Comparison of ENCODE assay signal across 14 cellular contexts in genomic region chr14:68271996-68272395, GRCh38.
A peak's percentile ranks its signal among the peaks of the same experiment; 100 is the strongest.
DNase-seq lines count a peak whose midpoint lies in the region; ATAC-seq and TF ChIP-seq lines count a peak whose summit lies in the region.
"Had no signal": no experiment of that assay in that cellular context is flagged by ENCODE, and none has a peak within 500 bp of the region (broad histone marks: within the 10 kb centered on the region; RNA-seq: fewer than 3 reads in every experiment).

No MANE protein-coding gene starts in this region.

- peaks cover 55% of the 10 kb centered on the region for H3K4me1 ChIP-seq in CD4-positive, alpha-beta memory T cell (ENCODE audit: insufficient read depth, low read length)
- peaks cover 0 to 43% (median 0%) of the 10 kb centered on the region in 3 donors for H3K4me1 ChIP-seq in gastroesophageal sphincter
- no peaks in the 10 kb centered on the region for H3K4me1 ChIP-seq in neural progenitor cell

- DNase-seq in CD4-positive, alpha-beta memory T cell: no peak
- peak; percentile 25 for DNase-seq in NAMALWA (ENCODE audit: low spot score)
- no peak for DNase-seq in neural progenitor cell (ENCODE audit: low spot score)
- DNase-seq in NCI-H526 treated with DMSO at 0.1 percent for 48 hours (lab: John Stamatoyannopoulos, UW): no peak
- no peak for DNase-seq in NCI-H1092 (lab: John Stamatoyannopoulos, UW)
- DNase-seq: activated CD4-positive, CD25-positive, alpha-beta regulatory T cell; GDM1; IMR-90; mesendoderm; NCI-H1694; stimulated activated CD4-positive, alpha-beta T cell treated with anti-CD3 and anti-CD28 coated beads, Interleukin-1b, Interleukin-23, amount 100 ng/mL, for 48 hours had no signal

- H3K36me3 Mint-ChIP-seq in CD4-positive, alpha-beta memory T cell: no peaks in the 10 kb centered on the region
- H3K36me3 Mint-ChIP-seq in neural progenitor cell: no peaks in the 10 kb centered on the region

- whole genome bisulfite sequencing in gastroesophageal sphincter (ENCODE audit: low coverage in 1 of 2), 2 donors: 49 to 50% methylated on average over 5 of the region's 5 CpGs

- no peak for TF ChIP-seq POLR2A in gastroesophageal sphincter (IDR thresholded peaks at IDR 0.05)

- H4K20me1 ChIP-seq in neural progenitor cell (ENCODE audit: low read depth): no peaks in the 10 kb centered on the region

- peak; percentile 38 for ATAC-seq in gastroesophageal sphincter
- ATAC-seq in GM21423 (IDR thresholded peaks at IDR 0.05; ENCODE audit: unreplicated experiment): no peak
- ATAC-seq in GM21576 (IDR thresholded peaks at IDR 0.05; ENCODE audit: unreplicated experiment): no peak

- no peaks in the 10 kb centered on the region for H3K79me2 ChIP-seq in neural progenitor cell (ENCODE audit: low read depth)

- H3K27ac Mint-ChIP-seq in CD4-positive, alpha-beta memory T cell: peak overlapping the region in 5 of 7 donors; percentile 3 to 74 (median 72)
- peak overlapping the region; percentile 58 for H3K27ac Mint-ChIP-seq in neural progenitor cell

- H3K4me3 ChIP-seq in CD4-positive, alpha-beta memory T cell (ENCODE audit: low read length in 2 of 2): no peak overlapping the region
- H3K4me3 ChIP-seq in gastroesophageal sphincter: no peak overlapping the region
- H3K4me3 ChIP-seq in neural progenitor cell: no peak overlapping the region

- H2AFZ ChIP-seq in neural progenitor cell (replicated peaks): no peak overlapping the region

- no peak for TF ChIP-seq EP300 in gastroesophageal sphincter (IDR thresholded peaks at IDR 0.05)

- intact Hi-C loops in CD4-positive, alpha-beta memory T cell (cut with micrococcal nuclease): no loop called here

- CTCF ChIA-PET in CD4-positive, alpha-beta memory T cell (lab: Charles Lee; ENCODE audit: partially characterized antibody): interaction anchor here (1.0 to 3.2 kb wide), 5 partner anchors 11 to 545 kb away, joined by 3 to 13 read pairs (median 6); no protein-coding TSS in a partner anchor

- H3K27me3 Mint-ChIP-seq in CD4-positive, alpha-beta memory T cell: no peaks in the 10 kb centered on the region
- no peaks in the 10 kb centered on the region for H3K27me3 Mint-ChIP-seq in neural progenitor cell (ENCODE audit: insufficient read depth, low read depth)

- H3K4me2 ChIP-seq in neural progenitor cell: no peak overlapping the region

- H3K27me3 ChIP-seq in CD4-positive, alpha-beta memory T cell (ENCODE audit: insufficient read depth, low read length): no peaks in the 10 kb centered on the region
- H3K27me3 ChIP-seq in gastroesophageal sphincter (no peaks in the 10 kb centered on the region), neural progenitor cell (no peaks in the 10 kb centered on the region)

- POLR2A ChIA-PET in CD4-positive, alpha-beta memory T cell (lab: Charles Lee; ENCODE audit: partially characterized antibody): interaction anchor here (0.6 to 1.6 kb wide), 3 partner anchors 11 to 514 kb away, joined by 3 to 12 read pairs (median 3); no protein-coding TSS in a partner anchor

- H3K9me3 Mint-ChIP-seq in CD4-positive, alpha-beta memory T cell: no peaks in the 10 kb centered on the region
- no peaks in the 10 kb centered on the region for H3K9me3 Mint-ChIP-seq in neural progenitor cell

- no peak overlapping the region for H3K9ac ChIP-seq in neural progenitor cell

- no peak for TF ChIP-seq CTCF in gastroesophageal sphincter (IDR thresholded peaks at IDR 0.05)
- TF ChIP-seq CTCF in neural progenitor cell (IDR thresholded peaks at IDR 0.05): no peak

- H3K27ac ChIP-seq in CD4-positive, alpha-beta memory T cell (ENCODE audit: low read depth, low read length): no peak overlapping the region
- H3K27ac ChIP-seq in gastroesophageal sphincter (peak overlapping the region in 3 of 4 donors; percentile 2 to 30 (median 19)), neural progenitor cell (no peak overlapping the region)

- no peaks in the 10 kb centered on the region for H3K9me3 ChIP-seq in CD4-positive, alpha-beta memory T cell (ENCODE audit: control insufficient read depth in 1 of 2, low read length in 2 of 2)
- H3K9me3 ChIP-seq in gastroesophageal sphincter (no peaks in the 10 kb centered on the region), neural progenitor cell (ENCODE audit: low read depth) (no peaks in the 10 kb centered on the region)

- H3K36me3 ChIP-seq in CD4-positive, alpha-beta memory T cell (ENCODE audit: insufficient read depth, low read length): no peaks in the 10 kb centered on the region
- no peaks in the 10 kb centered on the region for H3K36me3 ChIP-seq in gastroesophageal sphincter
- H3K36me3 ChIP-seq in neural progenitor cell: no peaks in the 10 kb centered on the region

- peak overlapping the region in 4 of 8 donors; percentile 16 to 44 (median 26) for H3K4me3 Mint-ChIP-seq in CD4-positive, alpha-beta memory T cell
- H3K4me3 Mint-ChIP-seq in neural progenitor cell: no peak overlapping the region

- H3K4me1 Mint-ChIP-seq in CD4-positive, alpha-beta memory T cell: peaks cover 44 to 71% (median 53%) of the 10 kb centered on the region in 4 donors
- H3K4me1 Mint-ChIP-seq in neural progenitor cell: peaks cover 44% of the 10 kb centered on the region

- no peaks in the 10 kb centered on the region for H3F3A ChIP-seq in neural progenitor cell (ENCODE audit: low read depth)

Comparison
In these comparisons a context has a peak if more than half of its experiments do, and no peak if none do; other contexts are left out.
1. H3K27ac ChIP-seq: peak in gastroesophageal sphincter (3 of 4); none in CD4-positive, alpha-beta memory T cell (single experiment) and neural progenitor cell (single experiment).